8 cellular contexts compared by ENCODE assay signal in the genomic region with DNA sequence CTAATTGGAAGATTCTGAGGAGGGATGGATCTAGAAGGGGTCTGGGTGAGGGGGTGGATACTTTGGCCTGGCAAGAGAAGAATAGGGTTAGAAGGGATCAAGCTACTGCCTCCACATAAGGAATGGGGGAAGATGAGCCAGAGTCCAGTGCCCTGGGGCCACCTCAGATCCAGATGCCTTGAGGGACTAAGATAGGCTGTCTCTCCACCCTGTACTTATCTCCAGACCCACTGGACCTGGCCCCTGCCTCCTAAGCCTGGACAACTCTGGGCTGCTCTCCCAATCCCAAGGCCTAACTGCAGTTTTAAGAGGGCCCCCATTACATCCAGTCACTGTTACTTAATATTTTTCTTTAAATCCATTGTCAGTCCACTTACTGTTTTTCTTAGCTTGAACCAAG. TPM values are rescaled to one million over a fixed set of nuclear protein-coding genes. Genes with fewer than 3 reads are reported as not detected.
DNase-seq lines count a peak whose midpoint lies in the region; ATAC-seq and TF ChIP-seq lines count a peak whose summit lies in the region.

No MANE protein-coding gene starts in this region.

- TF ChIP-seq CTCF in GM12864 (IDR thresholded peaks at IDR 0.05; ENCODE audit: low read depth, low read length, missing control alignments): no peak
- TF ChIP-seq CTCF in VCaP (conservative IDR thresholded peaks at IDR 0.05): no peak
- TF ChIP-seq CTCF in foreskin fibroblast (IDR thresholded peaks at IDR 0.05; ENCODE audit: low read depth, low read length): no peak
- TF ChIP-seq CTCF in gastrocnemius medialis (IDR thresholded peaks at IDR 0.05 in 4 of 5, conservative IDR thresholded peaks at IDR 0.05 in 1 of 5): no peak

- no peak for TF ChIP-seq POLR2A in gastrocnemius medialis (IDR thresholded peaks at IDR 0.05)

- peak overlapping the region; percentile 96 for H3K4me3 ChIP-seq in GM12864 (ENCODE audit: low read depth, low read length)
- peak overlapping the region; percentile 89 to 98 for H3K4me3 ChIP-seq in foreskin fibroblast (ENCODE audit: low read depth in 1 of 2, low read length in 2 of 2)
- H3K4me3 ChIP-seq in gastrocnemius medialis: peak overlapping the region; percentile 83 to 99 (median 94)

- in situ Hi-C loops in gastrocnemius medialis (cut with MboI; ENCODE audit: low sequenced_read_pairs in 4 of 4): no loop called here

- H3K27ac ChIP-seq in VCaP: peak overlapping the region; percentile 90
- peak overlapping the region; percentile 89 to 97 (median 94) for H3K27ac ChIP-seq in gastrocnemius medialis

- H3K36me3 ChIP-seq in gastrocnemius medialis: no peaks in the 10 kb centered on the region

- DNase-seq in GM12864 (ENCODE audit: low read depth): no peak
- peak in 1 of 2 donors; percentile 34 for DNase-seq in foreskin fibroblast
- DNase-seq in gastrocnemius medialis: no peak
- no peak for DNase-seq in activated effector memory CD4-positive, alpha-beta T cell treated with Interleukin-2 at 50 U/mL for 16 hours
- no peak for DNase-seq in stimulated activated naive CD4-positive, alpha-beta T cell treated with Interleukin-2 at 50 U/mL for 16 hours (lab: John Stamatoyannopoulos, UW)
- no peak for DNase-seq in stimulated activated CD4-positive, alpha-beta T cell treated with anti-CD3 and anti-CD28 coated beads, Interleukin-4, amount 100 ng/mL, for 4 hours

- peaks cover 62 to 75% of the 10 kb centered on the region in 2 donors for H3K4me1 ChIP-seq in gastrocnemius medialis

- ATAC-seq in gastrocnemius medialis: no peak
- ATAC-seq in HG02571 (IDR thresholded peaks at IDR 0.05; ENCODE audit: unreplicated experiment): no peak

- no peaks in the 10 kb centered on the region for H3K27me3 ChIP-seq in gastrocnemius medialis

- intact Hi-C loops in gastrocnemius medialis (cut with DNase I; ENCODE audit: low total_unique reads): loop anchor here (5.0 kb wide), 3 partner anchors 90 to 520 kb away; a partner anchor contains a TSS

- H3K9me3 ChIP-seq in gastrocnemius medialis: no peaks in the 10 kb centered on the region

RNA-seq across cellular contexts. Expression of a gene that starts 2.0 kb away (rescaled TPM):
- 10 to 100 TPM; 36.5 to 58.1 (median 48.0) TPM for total RNA-seq in gastrocnemius medialis

RNA-seq across cellular contexts. Expression of a gene that starts 17.4 kb away (rescaled TPM):
- total RNA-seq in gastrocnemius medialis: 100 to 1,000 TPM; 110 to 132 (median 117) TPM

RNA-seq across cellular contexts. Expression of a gene that starts 22.0 kb away (rescaled TPM):
- total RNA-seq in gastrocnemius medialis: 10 to 100 TPM; 42.6 to 56.8 (median 53.4) TPM

RNA-seq across cellular contexts. Expression of a gene that starts 28.8 kb away (rescaled TPM):
- total RNA-seq in gastrocnemius medialis: 10 to 100 TPM; 52.6 to 96.4 (median 63.2) TPM
